ENCODE assay signal across 1 cellular context in the genomic region with DNA sequence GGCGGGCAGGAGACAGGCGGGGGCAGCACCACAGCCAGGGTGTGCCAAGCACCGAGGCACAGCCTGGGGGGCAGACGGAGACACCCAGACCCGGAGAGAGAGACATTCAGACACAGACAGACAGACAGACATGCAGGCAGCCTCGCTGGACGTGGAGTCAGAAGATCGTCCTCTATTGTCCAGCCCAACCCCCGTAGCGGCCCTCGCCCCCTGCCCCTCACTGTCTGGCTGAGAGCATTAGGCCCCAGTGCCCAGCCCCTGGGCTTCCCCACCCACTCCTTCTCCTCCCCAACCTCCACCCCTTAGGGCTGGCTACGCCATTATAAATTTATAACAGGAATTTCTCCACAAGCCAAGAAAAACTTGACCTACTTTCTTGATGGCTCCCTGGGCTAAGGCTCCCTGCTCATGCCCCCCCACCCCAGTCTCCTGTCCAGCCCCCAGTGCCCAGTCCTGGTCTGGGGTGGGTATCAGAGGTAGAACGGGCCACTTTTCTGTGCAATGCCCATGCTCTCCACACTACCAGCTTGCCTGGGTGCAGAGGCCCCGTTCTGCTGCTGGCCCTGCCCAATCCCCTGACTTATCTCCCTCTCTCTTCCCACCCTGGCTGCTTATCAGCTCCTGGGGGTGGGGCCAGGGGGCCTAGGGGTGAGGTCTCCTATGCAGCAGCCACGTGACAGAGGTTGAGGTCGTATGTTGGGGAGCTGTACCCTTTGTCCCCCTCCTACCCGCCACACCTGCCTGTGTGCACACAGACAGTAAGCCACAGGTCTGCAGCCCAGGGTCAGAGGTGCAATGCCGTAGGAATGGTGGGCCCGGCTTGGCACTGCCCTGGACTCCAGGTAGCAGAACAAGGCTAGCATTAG.
TF ChIP-seq lines count a peak whose summit lies in the region.

No MANE protein-coding gene starts in this region.

TF ChIP-seq in HepG2, 621 proteins besides CTCF, POLR2A, EP300 and RAD21 (continues in another document):
- no peak for TF ChIP-seq MBD4 (IDR thresholded peaks at IDR 0.05; ENCODE audit: borderline replicate concordance, low read length)
- 0 out of 2 replicates have a peak, but pooled peaks have one; percentile 11 for TF ChIP-seq PCBP1 (IDR thresholded peaks at IDR 0.05; ENCODE audit: borderline replicate concordance, low read depth, low read length)
- peak; percentile 56; the same call in 1 of the 2 replicates for TF ChIP-seq PITX1 (CRISPR knock-in tag; IDR thresholded peaks at IDR 0.05)
- 0 out of 2 replicates have a peak, but pooled peaks have one; percentile 70 for TF ChIP-seq EEA1 (CRISPR knock-in tag; IDR thresholded peaks at IDR 0.05; ENCODE audit: borderline replicate concordance)
- 0 out of 2 replicates have a peak, but pooled peaks have one; percentile 16 for TF ChIP-seq ISL2 (CRISPR knock-in tag; IDR thresholded peaks at IDR 0.05)
- TF ChIP-seq, protein P1, sequence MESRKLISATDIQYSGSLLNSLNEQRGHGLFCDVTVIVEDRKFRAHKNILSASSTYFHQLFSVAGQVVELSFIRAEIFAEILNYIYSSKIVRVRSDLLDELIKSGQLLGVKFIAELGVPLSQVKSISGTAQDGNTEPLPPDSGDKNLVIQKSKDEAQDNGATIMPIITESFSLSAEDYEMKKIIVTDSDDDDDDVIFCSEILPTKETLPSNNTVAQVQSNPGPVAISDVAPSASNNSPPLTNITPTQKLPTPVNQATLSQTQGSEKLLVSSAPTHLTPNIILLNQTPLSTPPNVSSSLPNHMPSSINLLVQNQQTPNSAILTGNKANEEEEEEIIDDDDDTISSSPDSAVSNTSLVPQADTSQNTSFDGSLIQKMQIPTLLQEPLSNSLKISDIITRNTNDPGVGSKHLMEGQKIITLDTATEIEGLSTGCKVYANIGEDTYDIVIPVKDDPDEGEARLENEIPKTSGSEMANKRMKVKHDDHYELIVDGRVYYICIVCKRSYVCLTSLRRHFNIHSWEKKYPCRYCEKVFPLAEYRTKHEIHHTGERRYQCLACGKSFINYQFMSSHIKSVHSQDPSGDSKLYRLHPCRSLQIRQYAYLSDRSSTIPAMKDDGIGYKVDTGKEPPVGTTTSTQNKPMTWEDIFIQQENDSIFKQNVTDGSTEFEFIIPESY (CRISPR knock-in tag; IDR thresholded peaks at IDR 0.05), result peak; percentile 65
- TF ChIP-seq ZBTB21 (CRISPR knock-in tag; IDR thresholded peaks at IDR 0.05), result no peak
- TF ChIP-seq ZNF7 (CRISPR knock-in tag; IDR thresholded peaks at IDR 0.05), result peak; percentile 72
- no peak for TF ChIP-seq HMGXB3 (CRISPR knock-in tag; IDR thresholded peaks at IDR 0.05; ENCODE audit: borderline replicate concordance)
- no peak for TF ChIP-seq KDM2A (CRISPR knock-in tag; IDR thresholded peaks at IDR 0.05; ENCODE audit: borderline replicate concordance, low read depth)
- TF ChIP-seq FIP1L1 (IDR thresholded peaks at IDR 0.05; ENCODE audit: borderline replicate concordance, insufficient read depth, low read depth, low read length), result no peak
- TF ChIP-seq ZNF468 (CRISPR knock-in tag; IDR thresholded peaks at IDR 0.05), result 0 out of 2 replicates have a peak, but pooled peaks have one; percentile 60
- TF ChIP-seq SP2 (CRISPR knock-in tag; IDR thresholded peaks at IDR 0.05), result no peak
- TF ChIP-seq ZC3H13 (CRISPR knock-in tag; IDR thresholded peaks at IDR 0.05), result 0 out of 2 replicates have a peak, but pooled peaks have one; percentile 10
- no peak for TF ChIP-seq MYNN (CRISPR knock-in tag; IDR thresholded peaks at IDR 0.05; ENCODE audit: low read depth)
- TF ChIP-seq KAT2B (IDR thresholded peaks at IDR 0.05; ENCODE audit: borderline replicate concordance, low read depth, low read length), result no peak
- TF ChIP-seq KAT8 (CRISPR knock-in tag; IDR thresholded peaks at IDR 0.05), result no peak
- TF ChIP-seq U2AF1 (optimal IDR thresholded peaks at IDR 0.05; ENCODE audit: low read depth, low read length), result no peak
- no peak for TF ChIP-seq RERE (CRISPR knock-in tag; IDR thresholded peaks at IDR 0.05; ENCODE audit: low read depth)
- no peak for TF ChIP-seq HOXD1 (CRISPR knock-in tag; IDR thresholded peaks at IDR 0.05)
- TF ChIP-seq ZNF550 (CRISPR knock-in tag; IDR thresholded peaks at IDR 0.05; ENCODE audit: borderline replicate concordance), result no peak
- peak; percentile 38; the same call in 1 of the 2 replicates for TF ChIP-seq BCL6 (CRISPR knock-in tag; IDR thresholded peaks at IDR 0.05)
- TF ChIP-seq, protein P2, sequence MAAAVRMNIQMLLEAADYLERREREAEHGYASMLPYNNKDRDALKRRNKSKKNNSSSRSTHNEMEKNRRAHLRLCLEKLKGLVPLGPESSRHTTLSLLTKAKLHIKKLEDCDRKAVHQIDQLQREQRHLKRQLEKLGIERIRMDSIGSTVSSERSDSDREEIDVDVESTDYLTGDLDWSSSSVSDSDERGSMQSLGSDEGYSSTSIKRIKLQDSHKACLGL (CRISPR knock-in tag; IDR thresholded peaks at IDR 0.05), result 0 out of 2 replicates have a peak, but pooled peaks have one; percentile 17
- no peak for TF ChIP-seq FOXP4 (CRISPR knock-in tag; IDR thresholded peaks at IDR 0.05)
- TF ChIP-seq ZBTB8A (CRISPR knock-in tag; IDR thresholded peaks at IDR 0.05; ENCODE audit: borderline replicate concordance, low read depth), result no peak
- TF ChIP-seq ZNF609 (CRISPR knock-in tag; IDR thresholded peaks at IDR 0.05; ENCODE audit: borderline replicate concordance), result peak; percentile 37; the same call in 1 of the 2 replicates
- TF ChIP-seq, protein P3, sequence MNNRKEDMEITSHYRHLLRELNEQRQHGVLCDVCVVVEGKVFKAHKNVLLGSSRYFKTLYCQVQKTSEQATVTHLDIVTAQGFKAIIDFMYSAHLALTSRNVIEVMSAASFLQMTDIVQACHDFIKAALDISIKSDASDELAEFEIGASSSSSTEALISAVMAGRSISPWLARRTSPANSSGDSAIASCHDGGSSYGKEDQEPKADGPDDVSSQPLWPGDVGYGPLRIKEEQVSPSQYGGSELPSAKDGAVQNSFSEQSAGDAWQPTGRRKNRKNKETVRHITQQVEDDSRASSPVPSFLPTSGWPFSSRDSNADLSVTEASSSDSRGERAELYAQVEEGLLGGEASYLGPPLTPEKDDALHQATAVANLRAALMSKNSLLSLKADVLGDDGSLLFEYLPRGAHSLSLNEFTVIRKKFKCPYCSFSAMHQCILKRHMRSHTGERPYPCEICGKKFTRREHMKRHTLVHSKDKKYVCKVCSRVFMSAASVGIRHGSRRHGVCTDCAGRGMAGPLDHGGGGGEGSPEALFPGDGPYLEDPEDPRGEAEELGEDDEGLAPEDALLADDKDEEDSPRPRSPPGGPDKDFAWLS (CRISPR knock-in tag; IDR thresholded peaks at IDR 0.05; ENCODE audit: borderline replicate concordance), result no peak
- peak; percentile 35; the same call in 1 of the 2 replicates for TF ChIP-seq ZSCAN21 (CRISPR knock-in tag; IDR thresholded peaks at IDR 0.05; ENCODE audit: borderline replicate concordance)
- TF ChIP-seq ZNF354B (CRISPR knock-in tag; IDR thresholded peaks at IDR 0.05), result no peak
- no peak for TF ChIP-seq ZNF367 (CRISPR knock-in tag; IDR thresholded peaks at IDR 0.05; ENCODE audit: borderline replicate concordance)
